In genomic region chr1:56397409-56397808, GRCh38 we compare ENCODE assay signal across 31 cellular contexts.
DNase-seq lines count a peak whose midpoint lies in the region; ATAC-seq, FAIRE-seq and TF ChIP-seq lines count a peak whose summit lies in the region.
"Had no signal": no experiment of that assay in that cellular context is flagged by ENCODE, and none has a peak within 500 bp of the region (broad histone marks: within the 10 kb centered on the region; RNA-seq: fewer than 3 reads in every experiment).

No MANE protein-coding gene starts in this region.

- peaks cover 21% of the 10 kb centered on the region for H3K4me1 ChIP-seq in adipocyte (ENCODE audit: control insufficient read depth, insufficient read depth, low read length)
- H3K4me1 ChIP-seq in heart left ventricle, result peaks cover 0 to 28% (median 8%) of the 10 kb centered on the region in 12 donors
- no peaks in the 10 kb centered on the region for H3K4me1 ChIP-seq in pancreas

- H3K27ac ChIP-seq in heart left ventricle (peak overlapping the region in 2 of 12 donors; percentile 15 to 20), pancreas (no peak overlapping the region)
- H3K27ac ChIP-seq: 22Rv1, HL-60, ovary, PC-9, testis had no signal

- H3K9ac ChIP-seq in adipocyte (ENCODE audit: low read length), result peak overlapping the region; percentile 22

- FAIRE-seq in pancreas (lab: Jason Lieb, UNC), result no peak
- FAIRE-seq: endothelial cell of umbilical vein, GM12891, kidney had no signal

- DNase-seq in NCI-H82 (lab: John Stamatoyannopoulos, UW) (peak; percentile 28), NCI-H82 treated with DMSO at 0.1 percent for 48 hours (lab: John Stamatoyannopoulos, UW; ENCODE audit: unreplicated experiment) (no peak), adipocyte (ENCODE audit: low read depth) (peak; percentile 65), heart left ventricle (no peak), pancreas (no peak), NCI-H187 treated with DMSO at 0.1 percent for 48 hours (lab: John Stamatoyannopoulos, UW) (no peak), H4 (ENCODE audit: low spot score) (no peak)
- DNase-seq: activated CD4-positive, alpha-beta memory T cell treated with anti-CD3 and anti-CD28 coated beads, Interleukin-2, amount 10 ng/mL, durations not matched to agents 7 days and 5 days; activated naive CD4-positive, alpha-beta T cell treated with anti-CD3 and anti-CD28 coated beads, Interleukin-2, amount 10 ng/mL, durations not matched to agents 7 days and 5 days; AML-193; CD4-positive, alpha-beta T cell; head of caudate nucleus; kidney; MM.1S; NCI-H1105 treated with DMSO at 0.1 percent for 48 hours; NCI-H2029; NCI-H524 treated with DMSO at 0.1 percent for 48 hours; NK-92 treated with Interleukin-12 subunit alpha and Interleukin-12 subunit beta, amount 100 ng/mL, for 24 hours; ovary; PC-9; retina; stimulated activated CD4-positive, alpha-beta T cell treated with anti-CD3 and anti-CD28 coated beads, Interleukin-2, amount 100 ng/mL, for 24 hours; stimulated activated naive CD8-positive, alpha-beta T cell treated with anti-CD3 and anti-CD28 coated beads, Interleukin-15, Interleukin-2, amounts not matched to agents 100 U/mL and 50 U/mL, for 24 hours; testis had no signal

- intact Hi-C loops in heart left ventricle (cut with DNase I) (loop anchor here in 1 of 10 donors (10.0 kb wide), 1 partner anchor 203 kb away; no protein-coding TSS in a partner anchor), pancreas (cut with DNase I) (no loop called here)

- ATAC-seq in heart left ventricle (peak in 3 of 4 donors; percentile 18 to 67 (median 29)), pancreas (peak in 3 of 4 donors; percentile 22 to 37 (median 28)), HG02610 (IDR thresholded peaks at IDR 0.05; ENCODE audit: unreplicated experiment) (no peak)
- ATAC-seq: activated T-helper 17 cell treated with anti-CD3 and anti-CD28 coated beads, Interleukin-2, amount 50 U/mL, for 72 hours; stimulated activated naive CD8-positive, alpha-beta T cell treated with anti-CD3 and anti-CD28 coated beads, Interleukin-15, Interleukin-2, amounts not matched to agents 100 U/mL and 50 U/mL, for 24 hours had no signal

- H3K4me3 ChIP-seq in adipocyte (ENCODE audit: low read length) (peak overlapping the region; percentile 42), heart left ventricle (no peak overlapping the region), pancreas (no peak overlapping the region)
- H3K4me3 ChIP-seq: HAP-1, ovary, PC-9, testis had no signal

- no peaks in the 10 kb centered on the region for H3K27me3 ChIP-seq in adipocyte (replicated peaks; ENCODE audit: control insufficient read depth, insufficient read depth, low read length)
- no peaks in the 10 kb centered on the region for H3K27me3 ChIP-seq in heart left ventricle
- no peaks in the 10 kb centered on the region for H3K27me3 ChIP-seq in pancreas
- H3K27me3 ChIP-seq: ovary, testis had no signal

- no peaks in the 10 kb centered on the region for H3K9me3 ChIP-seq in adipocyte (ENCODE audit: control insufficient read depth, low read length)
- peaks cover 0 to 6% (median 0%) of the 10 kb centered on the region in 12 donors for H3K9me3 ChIP-seq in heart left ventricle
- H3K9me3 ChIP-seq in pancreas, result no peaks in the 10 kb centered on the region
- H3K9me3 ChIP-seq: HAP-1, ovary, testis had no signal

- no peaks in the 10 kb centered on the region for H3K36me3 ChIP-seq in adipocyte (ENCODE audit: control insufficient read depth, insufficient read depth, low read length, severe bottlenecking)
- H3K36me3 ChIP-seq in heart left ventricle, result no peaks in the 10 kb centered on the region
- H3K36me3 ChIP-seq in pancreas, result no peaks in the 10 kb centered on the region
- H3K36me3 ChIP-seq: HAP-1, ovary had no signal

- no peak for TF ChIP-seq CTCF in heart left ventricle (IDR thresholded peaks at IDR 0.05)
- no peak for TF ChIP-seq CTCF in pancreas (IDR thresholded peaks at IDR 0.05)

- no peak for TF ChIP-seq POLR2A in heart left ventricle (IDR thresholded peaks at IDR 0.05)

- WGBS in heart left ventricle, 4 donors, result 49 to 63% (median 53%) methylated on average over 2 of the region's 2 CpGs
- WGBS in pancreas, 2 donors, result 84% methylated on average over 2 of the region's 2 CpGs

Comparison
In these comparisons a context has a peak if more than half of its experiments do, and no peak if none do; other contexts are left out.
1. DNase-seq: peak in NCI-H82 (single experiment) and adipocyte (single experiment); none in NCI-H82 treated with DMSO at 0.1 percent for 48 hours (single experiment), heart left ventricle (0 of 5), pancreas (0 of 6), NCI-H187 treated with DMSO at 0.1 percent for 48 hours (single experiment) and H4 (single experiment).